In genomic region chr22:46104881-46105493, GRCh38 we compare ENCODE assay signal across 11 cellular contexts. TPM values are rescaled to one million over a fixed set of nuclear protein-coding genes. Genes with fewer than 3 reads are reported as not detected.
DNase-seq lines count a peak whose midpoint lies in the region; ATAC-seq and TF ChIP-seq lines count a peak whose summit lies in the region.
"Had no signal": no experiment of that assay in that cellular context is flagged by ENCODE, and none has a peak within 500 bp of the region (broad histone marks: within the 10 kb centered on the region; RNA-seq: fewer than 3 reads in every experiment).

No MANE protein-coding gene starts in this region.

- peak overlapping the region; percentile 26; the same call in 1 of the 2 replicates for H3K27ac Mint-ChIP-seq in HFFc6
- peak overlapping the region in 1 of 10 donors; percentile 41 for H3K27ac Mint-ChIP-seq in naive thymus-derived CD8-positive, alpha-beta T cell

- H3K27me3 Mint-ChIP-seq in HFFc6 (ENCODE audit: insufficient read depth): peaks cover 29% of the 10 kb centered on the region
- no peaks in the 10 kb centered on the region for H3K27me3 Mint-ChIP-seq in naive thymus-derived CD8-positive, alpha-beta T cell

- H4K20me1 ChIP-seq in mammary epithelial cell (ENCODE audit: insufficient read depth, low read length): no peaks in the 10 kb centered on the region

- peak overlapping the region; percentile 13 for H3K4me2 ChIP-seq in mammary epithelial cell (ENCODE audit: insufficient read depth, low read depth, low read length)

- H2AFZ ChIP-seq in mammary epithelial cell (ENCODE audit: low read depth, low read length): no peak overlapping the region

- no peak for TF ChIP-seq CTCF in HFFc6 (IDR thresholded peaks at IDR 0.05)
- TF ChIP-seq CTCF in mammary epithelial cell (conservative IDR thresholded peaks at IDR 0.05 in 1 of 2, IDR thresholded peaks at IDR 0.05 in 1 of 2; ENCODE audit: extremely low read depth in 1 of 2, insufficient read depth in 1 of 2, low read depth in 1 of 2, low read length in 2 of 2): peak in 1 of 2 donors; percentile 32
- TF ChIP-seq CTCF in right lobe of liver (IDR thresholded peaks at IDR 0.05): no peak

- intact Hi-C loops in mammary epithelial cell (cut with micrococcal nuclease) (loop anchor here (1.0 to 2.0 kb wide), 2 partner anchors 20 to 40 kb away; no protein-coding TSS in a partner anchor), right lobe of liver (cut with DNase I) (no loop called here)

- peaks cover 15% of the 10 kb centered on the region; the same call in 1 of the 2 replicates for H3K36me3 Mint-ChIP-seq in HFFc6 (ENCODE audit: low read depth)
- peaks cover 0 to 13% (median 2%) of the 10 kb centered on the region in 3 donors for H3K36me3 Mint-ChIP-seq in naive thymus-derived CD8-positive, alpha-beta T cell

- dilution Hi-C loops in mammary epithelial cell (cut with HindIII; ENCODE audit: low sequenced_read_pairs): no loop called here

- CTCF ChIA-PET in mammary epithelial cell (lab: Charles Lee; ENCODE audit: low non-redundant PET): interaction anchor here (0.6 kb wide), 1 partner anchor 20 kb away, joined by 3 read pairs; no protein-coding TSS in a partner anchor

- ATAC-seq in right lobe of liver (no peak), HG03175 (IDR thresholded peaks at IDR 0.05; ENCODE audit: unreplicated experiment) (no peak), HG03025 (IDR thresholded peaks at IDR 0.05; ENCODE audit: low FRiP score, unreplicated experiment) (no peak)
- ATAC-seq in naive thymus-derived CD8-positive, alpha-beta T cell: no peak

- in situ Hi-C loops in mammary epithelial cell (cut with MboI; ENCODE audit: low sequenced_read_pairs in 2 of 2): loop anchor here (5.0 to 25.0 kb wide), 3 partner anchors 48 to 432 kb away; partner anchors contain the start of gene CELSR1 (in 1 of the 2)

- H3K9me3 ChIP-seq in mammary epithelial cell (replicated peaks; ENCODE audit: insufficient read depth, low read length) (no peaks in the 10 kb centered on the region), right lobe of liver (no peaks in the 10 kb centered on the region), subcutaneous abdominal adipose tissue (ENCODE audit: control insufficient read depth in 5 of 5, low read length in 5 of 5) (no peaks in the 10 kb centered on the region)

- peak overlapping the region; percentile 58 for H3K9ac ChIP-seq in mammary epithelial cell (ENCODE audit: insufficient read depth, low read length)
- peak overlapping the region in 4 of 5 donors; percentile 12 to 76 (median 28) for H3K9ac ChIP-seq in subcutaneous abdominal adipose tissue (ENCODE audit: low read length in 5 of 5)

- peaks cover 98% of the 10 kb centered on the region for H3K4me1 ChIP-seq in mammary epithelial cell (ENCODE audit: insufficient read depth, low read length)
- H3K4me1 ChIP-seq in right lobe of liver: peaks cover 0 to 81% (median 41%) of the 10 kb centered on the region in 4 donors
- peaks cover 23 to 94% (median 93%) of the 10 kb centered on the region in 5 donors for H3K4me1 ChIP-seq in subcutaneous abdominal adipose tissue (ENCODE audit: control insufficient read depth in 5 of 5, insufficient read depth in 5 of 5, low read length in 5 of 5)

- POLR2A ChIA-PET in naive thymus-derived CD8-positive, alpha-beta T cell (lab: Charles Lee): no interaction called here

- TF ChIP-seq POLR2A in right lobe of liver (IDR thresholded peaks at IDR 0.05): no peak

- no peak overlapping the region for H3K4me3 Mint-ChIP-seq in HFFc6
- no peak overlapping the region for H3K4me3 Mint-ChIP-seq in naive thymus-derived CD8-positive, alpha-beta T cell

- H3K27me3 ChIP-seq in mammary epithelial cell (ENCODE audit: insufficient read depth, low read length) (no peaks in the 10 kb centered on the region), right lobe of liver (no peaks in the 10 kb centered on the region), subcutaneous abdominal adipose tissue (ENCODE audit: control insufficient read depth in 5 of 5, insufficient read depth in 4 of 5, low read length in 5 of 5) (no peaks in the 10 kb centered on the region)

- H3K9me3 Mint-ChIP-seq in HFFc6: no peaks in the 10 kb centered on the region; the same call in 1 of the 2 replicates
- no peaks in the 10 kb centered on the region for H3K9me3 Mint-ChIP-seq in naive thymus-derived CD8-positive, alpha-beta T cell

- no TSS peak for BruUV-seq in mammary epithelial cell (replicated peaks; lab: Mats Ljungman, UMichigan)

- no peak for DNase-seq in HFFc6
- DNase-seq in mammary epithelial cell: no peak
- no peak for DNase-seq in right lobe of liver
- DNase-seq in naive thymus-derived CD8-positive, alpha-beta T cell: no peak
- no peak for DNase-seq in NCI-H345 treated with DMSO at 0.1 percent for 48 hours (lab: John Stamatoyannopoulos, UW; ENCODE audit: unreplicated experiment)
- DNase-seq: COR-L47, cortex of kidney, NCI-H146 had no signal

- peak overlapping the region; percentile 89 for H3K27ac ChIP-seq in mammary epithelial cell (ENCODE audit: insufficient read depth, low read depth, low read length)
- H3K27ac ChIP-seq in right lobe of liver: peak overlapping the region; percentile 50 to 75 (median 62)
- H3K27ac ChIP-seq in subcutaneous abdominal adipose tissue (ENCODE audit: low read depth, low read length): peak overlapping the region; percentile 86

- H3K36me3 ChIP-seq in mammary epithelial cell (ENCODE audit: insufficient read depth, low read length) (peaks cover 22% of the 10 kb centered on the region), right lobe of liver (peaks cover 0 to 26% (median 7%) of the 10 kb centered on the region in 4 donors), subcutaneous abdominal adipose tissue (ENCODE audit: control insufficient read depth in 5 of 5, insufficient read depth in 5 of 5, low read length in 5 of 5) (peaks cover 0 to 92% (median 69%) of the 10 kb centered on the region in 5 donors)

- peaks cover 73% of the 10 kb centered on the region for H3K79me2 ChIP-seq in mammary epithelial cell (ENCODE audit: insufficient read depth, low read length)

- peaks cover 35% of the 10 kb centered on the region for H3K4me1 Mint-ChIP-seq in HFFc6 (ENCODE audit: low read depth)
- H3K4me1 Mint-ChIP-seq in naive thymus-derived CD8-positive, alpha-beta T cell: peaks cover 0 to 1% (median 0%) of the 10 kb centered on the region in 4 donors

- WGBS in mammary epithelial cell (ENCODE audit: low coverage, missing lambda C conversion rate): 39% methylated on average over 6 of the region's 17 CpGs
- WGBS in right lobe of liver (ENCODE audit: insufficient coverage, low coverage, low lambda C conversion rate, missing lambda C conversion rate): 100% methylated on average over 1 of the region's 17 CpGs

- H3K4me3 ChIP-seq in mammary epithelial cell (replicated peaks in 1 of 3; ENCODE audit: insufficient read depth in 1 of 3, low read depth in 2 of 3, low read length in 3 of 3): no peak overlapping the region
- no peak overlapping the region for H3K4me3 ChIP-seq in right lobe of liver
- no peak overlapping the region for H3K4me3 ChIP-seq in subcutaneous abdominal adipose tissue (ENCODE audit: low read depth in 1 of 5, low read length in 5 of 5)

RNA-seq across cellular contexts. Expression of gene PPARA, which starts 45.3 kb away (rescaled TPM):
- total RNA-seq in HFFc6 (2021; fragmentation: NEBNext Ultra II Directional; extraction: Animal tissue kit (Norgen Biotek cat#: 25700)): 10 to 100 TPM; 14.1 to 16.0 (median 15.1) TPM
- 10 to 100 TPM; 10.3 to 15.5 TPM for total RNA-seq in mammary epithelial cell
- 7.4 TPM for polyA plus RNA-seq in mammary epithelial cell
- polyA minus RNA-seq in mammary epithelial cell: 46.3 TPM
- 100 to 1,000 TPM in 3 of 6 experiments, 10 to 100 TPM in 3; 64.4 to 152 (median 95.1) TPM for total RNA-seq in right lobe of liver
- 10 to 100 TPM; 18.4 to 22.6 TPM for total RNA-seq in naive thymus-derived CD8-positive, alpha-beta T cell
- polyA plus RNA-seq in naive thymus-derived CD8-positive, alpha-beta T cell: 1 to 10 TPM; 3.5 to 3.7 (median 3.7) TPM
